ENCODE assay signal across 22 cellular contexts in the genomic region with DNA sequence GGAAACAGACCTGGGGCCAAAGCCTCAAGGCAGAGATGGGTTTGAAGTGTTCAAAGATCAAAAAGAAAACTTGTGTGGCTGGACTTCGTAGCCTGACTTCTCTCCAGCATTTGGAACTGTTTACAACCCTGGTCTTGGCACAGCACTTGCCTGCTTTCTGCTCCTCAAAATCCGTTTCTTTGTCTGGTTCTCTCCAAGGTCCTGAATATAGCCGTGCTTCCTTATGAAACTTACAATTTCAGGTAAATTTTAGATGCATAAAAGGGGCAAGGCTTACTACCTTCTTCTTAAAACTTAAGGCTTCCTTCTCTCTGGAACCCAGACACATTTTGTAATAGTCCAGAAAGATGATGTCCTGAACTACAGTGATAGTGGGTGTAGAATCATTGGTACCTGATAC. TPM values are rescaled to one million over a fixed set of nuclear protein-coding genes. Genes with fewer than 3 reads are reported as not detected.
DNase-seq lines count a peak whose midpoint lies in the region; ATAC-seq, FAIRE-seq and TF ChIP-seq lines count a peak whose summit lies in the region.
"Had no signal": no experiment of that assay in that cellular context is flagged by ENCODE, and none has a peak within 500 bp of the region (broad histone marks: within the 10 kb centered on the region; RNA-seq: fewer than 3 reads in every experiment).

No MANE protein-coding gene starts in this region.

- H3K27ac ChIP-seq in A549 (no peak overlapping the region), HEK293 (ENCODE audit: extremely low read depth, low read depth, low read length) (no peak overlapping the region), caudate nucleus (ENCODE audit: low read depth, low read length) (no peak overlapping the region)
- H3K27ac ChIP-seq: HL-60, KMS-11, RWPE1 had no signal

- no peak for DNase-seq in A549 (ENCODE audit: low read depth in 1 of 2, low spot score in 1 of 2)
- DNase-seq in RKO (ENCODE audit: low spot score), result peak; percentile 12
- DNase-seq in kidney glomerular epithelial cell (lab: John Stamatoyannopoulos, UW), result peak; percentile 13
- no peak for DNase-seq in H54 (ENCODE audit: insufficient read length, low spot score)
- DNase-seq in caudate nucleus (lab: John Stamatoyannopoulos, UW), result no peak
- no peak for DNase-seq in cardiac septum (ENCODE audit: low spot score)
- DNase-seq: EL, GF-D8, H7, NCI-H1694 treated with DMSO at 0.1 percent for 48 hours, NCI-H2081 treated with DMSO at 0.1 percent for 48 hours, NCI-H2171 treated with DMSO at 0.1 percent for 48 hours, NCI-H446, NCI-H526 treated with DMSO at 0.1 percent for 48 hours, PC-3, SIG-M5, SK-N-SH had no signal

- TF ChIP-seq CTCF in A549 (IDR thresholded peaks at IDR 0.05) (no peak), HEK293 (tag by site-specific recombination; IDR thresholded peaks at IDR 0.05) (no peak)

- no peak overlapping the region for H3K4me2 ChIP-seq in A549
- H3K4me2 ChIP-seq: KMS-11, SK-N-SH had no signal

- POLR2A ChIA-PET in A549 (lab: Yijun Ruan, JAX), result no interaction called here
- POLR2A ChIA-PET in HEK293 (lab: Yijun Ruan, JAX), result no interaction called here

- H3K36me3 ChIP-seq in HEK293 (ENCODE audit: control insufficient read depth in 2 of 2, insufficient read depth in 1 of 2, low read length in 2 of 2), result no peaks in the 10 kb centered on the region

- CTCF ChIA-PET in A549 (lab: Yijun Ruan, JAX) (no interaction called here), HEK293 (lab: Yijun Ruan, JAX) (no interaction called here)

- intact Hi-C loops in cardiac septum (cut with DNase I), result no loop called here

- 0% methylated on average over 3 of the region's 3 CpGs for WGBS in A549 (ENCODE audit: missing lambda C conversion rate)

- no peaks in the 10 kb centered on the region for H3K9me3 ChIP-seq in A549
- H3K9me3 ChIP-seq in HEK293 (ENCODE audit: control insufficient read depth, insufficient read depth, low read depth, low read length), result no peaks in the 10 kb centered on the region
- H3K9me3 ChIP-seq: SK-N-SH had no signal

- no peak for TF ChIP-seq EP300 in A549 (IDR thresholded peaks at IDR 0.05)

- no peak for TF ChIP-seq POLR2A in A549 (IDR thresholded peaks at IDR 0.05; ENCODE audit: low read length)
- no peak for TF ChIP-seq POLR2A in H54 (IDR thresholded peaks at IDR 0.05; ENCODE audit: low read depth, low read length)

- no peak for ATAC-seq in A549
- ATAC-seq: PC-3 had no signal

- no peak for FAIRE-seq in A549 (lab: Jason Lieb, UNC)
- no peak for FAIRE-seq in H54 (lab: Jason Lieb, UNC)

- H3K4me1 ChIP-seq in A549, result no peaks in the 10 kb centered on the region
- no peaks in the 10 kb centered on the region for H3K4me1 ChIP-seq in HEK293 (ENCODE audit: control insufficient read depth, insufficient read depth, low read length)

- TF ChIP-seq RAD21 in A549 (conservative IDR thresholded peaks at IDR 0.05 in 1 of 2, IDR thresholded peaks at IDR 0.05 in 1 of 2), result no peak

- H3K4me3 ChIP-seq in A549 (no peak overlapping the region), HEK293 (ENCODE audit: low read depth, low read length) (no peak overlapping the region)

TF ChIP-seq in A549, 52 proteins besides CTCF, POLR2A, EP300 and RAD21:
- TF ChIP-seq, protein P1, sequence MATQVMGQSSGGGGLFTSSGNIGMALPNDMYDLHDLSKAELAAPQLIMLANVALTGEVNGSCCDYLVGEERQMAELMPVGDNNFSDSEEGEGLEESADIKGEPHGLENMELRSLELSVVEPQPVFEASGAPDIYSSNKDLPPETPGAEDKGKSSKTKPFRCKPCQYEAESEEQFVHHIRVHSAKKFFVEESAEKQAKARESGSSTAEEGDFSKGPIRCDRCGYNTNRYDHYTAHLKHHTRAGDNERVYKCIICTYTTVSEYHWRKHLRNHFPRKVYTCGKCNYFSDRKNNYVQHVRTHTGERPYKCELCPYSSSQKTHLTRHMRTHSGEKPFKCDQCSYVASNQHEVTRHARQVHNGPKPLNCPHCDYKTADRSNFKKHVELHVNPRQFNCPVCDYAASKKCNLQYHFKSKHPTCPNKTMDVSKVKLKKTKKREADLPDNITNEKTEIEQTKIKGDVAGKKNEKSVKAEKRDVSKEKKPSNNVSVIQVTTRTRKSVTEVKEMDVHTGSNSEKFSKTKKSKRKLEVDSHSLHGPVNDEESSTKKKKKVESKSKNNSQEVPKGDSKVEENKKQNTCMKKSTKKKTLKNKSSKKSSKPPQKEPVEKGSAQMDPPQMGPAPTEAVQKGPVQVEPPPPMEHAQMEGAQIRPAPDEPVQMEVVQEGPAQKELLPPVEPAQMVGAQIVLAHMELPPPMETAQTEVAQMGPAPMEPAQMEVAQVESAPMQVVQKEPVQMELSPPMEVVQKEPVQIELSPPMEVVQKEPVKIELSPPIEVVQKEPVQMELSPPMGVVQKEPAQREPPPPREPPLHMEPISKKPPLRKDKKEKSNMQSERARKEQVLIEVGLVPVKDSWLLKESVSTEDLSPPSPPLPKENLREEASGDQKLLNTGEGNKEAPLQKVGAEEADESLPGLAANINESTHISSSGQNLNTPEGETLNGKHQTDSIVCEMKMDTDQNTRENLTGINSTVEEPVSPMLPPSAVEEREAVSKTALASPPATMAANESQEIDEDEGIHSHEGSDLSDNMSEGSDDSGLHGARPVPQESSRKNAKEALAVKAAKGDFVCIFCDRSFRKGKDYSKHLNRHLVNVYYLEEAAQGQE (IDR thresholded peaks at IDR 0.05), result peak; percentile 81; the same call in 1 of the 2 replicates
- TF ChIP-seq CBX8 (IDR thresholded peaks at IDR 0.05), result no peak

TF ChIP-seq in HEK293, 187 proteins besides CTCF, POLR2A, EP300 and RAD21:
- TF ChIP-seq, protein P1 (tag by site-specific recombination; IDR thresholded peaks at IDR 0.05), result peak; percentile 88
- no peak for TF ChIP-seq ZNF514 (tag by site-specific recombination; IDR thresholded peaks at IDR 0.05)

RNA-seq across cellular contexts. Expression of a gene that starts 26.3 kb away (rescaled TPM):
- 0.20 and 0.34 TPM in 2 replicates for polyA plus RNA-seq in A549 (2011; rRNA removed)
- 0.25 and 0.29 TPM in 2 replicates for polyA plus RNA-seq in A549 (2012; cell fraction: cytosol; rRNA removed)
- polyA plus RNA-seq in A549 (2012; cell fraction: nucleus; rRNA removed), result 0.25 and 0.43 TPM in 2 replicates
- polyA plus RNA-seq in A549 (2017; fragmentation: RNase III; extraction: RNeasy Plus Mini Kit Qiagen cat#74134 plus additional on column Dnase treatment), result 0.12 to 0.13 TPM (median 0.13 TPM) in 3 replicates
- polyA minus RNA-seq in A549 (2011; rRNA and poly(A)+ RNA removed), result 0.29 TPM in 1 of 2 replicates, not detected in the other
- total RNA-seq in cardiac septum, result 2.7 TPM
- total RNA-seq: HT-29 had no signal

Comparison
In these comparisons a context has a peak if more than half of its experiments do, and no peak if none do; other contexts are left out.
1. DNase-seq: peak in RKO (single experiment) and kidney glomerular epithelial cell (single experiment); none in A549 (0 of 2), H54 (single experiment), caudate nucleus (0 of 61) and cardiac septum (single experiment).